In genomic region chr5:172005708-172006377, GRCh38 we compare ENCODE assay signal across 1 cellular context.
A peak's percentile ranks its signal among the peaks of the same experiment; 100 is the strongest.
TF ChIP-seq lines count a peak whose summit lies in the region.

No MANE protein-coding gene starts in this region.

TF ChIP-seq in HepG2, 621 proteins besides CTCF, POLR2A, EP300 and RAD21 (continued from another document):
- TF ChIP-seq, protein P1, sequence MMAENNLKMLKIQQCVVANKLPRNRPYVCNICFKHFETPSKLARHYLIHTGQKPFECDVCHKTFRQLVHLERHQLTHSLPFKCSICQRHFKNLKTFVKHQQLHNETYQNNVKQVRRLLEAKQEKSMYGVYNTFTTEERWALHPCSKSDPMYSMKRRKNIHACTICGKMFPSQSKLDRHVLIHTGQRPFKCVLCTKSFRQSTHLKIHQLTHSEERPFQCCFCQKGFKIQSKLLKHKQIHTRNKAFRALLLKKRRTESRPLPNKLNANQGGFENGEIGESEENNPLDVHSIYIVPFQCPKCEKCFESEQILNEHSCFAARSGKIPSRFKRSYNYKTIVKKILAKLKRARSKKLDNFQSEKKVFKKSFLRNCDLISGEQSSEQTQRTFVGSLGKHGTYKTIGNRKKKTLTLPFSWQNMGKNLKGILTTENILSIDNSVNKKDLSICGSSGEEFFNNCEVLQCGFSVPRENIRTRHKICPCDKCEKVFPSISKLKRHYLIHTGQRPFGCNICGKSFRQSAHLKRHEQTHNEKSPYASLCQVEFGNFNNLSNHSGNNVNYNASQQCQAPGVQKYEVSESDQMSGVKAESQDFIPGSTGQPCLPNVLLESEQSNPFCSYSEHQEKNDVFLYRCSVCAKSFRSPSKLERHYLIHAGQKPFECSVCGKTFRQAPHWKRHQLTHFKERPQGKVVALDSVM (CRISPR knock-in tag; IDR thresholded peaks at IDR 0.05) = 0 out of 2 replicates have a peak, but pooled peaks have one; percentile 6
- TF ChIP-seq FOSL2 (CRISPR knock-in tag; IDR thresholded peaks at IDR 0.05) (no peak), ZNF235 (CRISPR knock-in tag; IDR thresholded peaks at IDR 0.05; ENCODE audit: borderline replicate concordance) (no peak)
